ENCODE assay signal across 15 cellular contexts in the genomic region with DNA sequence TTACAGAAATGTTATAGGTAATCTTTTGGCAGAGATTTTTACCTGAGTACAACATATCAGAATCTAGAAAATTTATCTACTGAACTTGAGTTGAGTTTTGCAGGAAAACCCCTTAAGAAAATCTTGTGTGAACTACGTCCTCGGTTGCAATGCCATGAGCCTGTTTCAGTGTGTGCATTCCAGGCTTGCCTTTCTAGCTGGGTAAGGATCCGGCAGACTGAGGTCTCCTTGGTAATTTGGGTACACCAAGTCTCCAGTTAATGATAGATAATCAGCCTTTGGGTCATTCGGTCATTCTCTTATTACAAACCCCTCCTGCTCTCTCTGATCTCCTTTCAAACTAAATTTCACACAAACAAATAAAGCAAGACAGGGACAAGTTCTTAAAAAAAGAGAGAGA. TPM values are rescaled to one million over a fixed set of nuclear protein-coding genes. Genes with fewer than 3 reads are reported as not detected.
DNase-seq lines count a peak whose midpoint lies in the region; ATAC-seq and TF ChIP-seq lines count a peak whose summit lies in the region.
"Had no signal": no experiment of that assay in that cellular context is flagged by ENCODE, and none has a peak within 500 bp of the region (broad histone marks: within the 10 kb centered on the region; RNA-seq: fewer than 3 reads in every experiment).

No MANE protein-coding gene starts in this region.

- TF ChIP-seq EP300 in esophagus muscularis mucosa (IDR thresholded peaks at IDR 0.05), result no peak

- H3K36me3 Mint-ChIP-seq in type B pancreatic cell, result peaks cover 4% of the 10 kb centered on the region
- H3K36me3 Mint-ChIP-seq in stimulated activated memory B cell treated with anti-CD40 and anti-IgM and Interleukin-4, amounts not matched to agents 10 μg/mL and 1 μg/mL and 100 μg/mL, for 72 hours, result no peaks in the 10 kb centered on the region
- H3K36me3 Mint-ChIP-seq: CD8-positive, alpha-beta T cell had no signal

- WGBS in heart left ventricle, 4 donors, result 34 to 51% (median 45%) methylated on average over 4 of the region's 4 CpGs
- 66% methylated on average over 4 of the region's 4 CpGs for WGBS in esophagus muscularis mucosa
- no CpG with 5 or more reads among the region's 4 CpGs for WGBS in neuronal stem cell (ENCODE audit: extremely low coverage in 2 of 2, insufficient read length in 2 of 2, insufficient replicate concordance in 1 of 2), 2 donors

- H3K79me1 ChIP-seq in neuronal stem cell (ENCODE audit: low read depth, low read length), result no peaks in the 10 kb centered on the region

- no peaks in the 10 kb centered on the region for H3K9me3 Mint-ChIP-seq in type B pancreatic cell
- no peaks in the 10 kb centered on the region for H3K9me3 Mint-ChIP-seq in stimulated activated memory B cell treated with anti-CD40 and anti-IgM and Interleukin-4, amounts not matched to agents 10 μg/mL and 1 μg/mL and 100 μg/mL, for 72 hours

- TF ChIP-seq CTCF in heart left ventricle (IDR thresholded peaks at IDR 0.05) (no peak), esophagus muscularis mucosa (IDR thresholded peaks at IDR 0.05) (no peak), type B pancreatic cell (conservative IDR thresholded peaks at IDR 0.05) (no peak), WERI-Rb-1 (IDR thresholded peaks at IDR 0.05; ENCODE audit: low read depth, low read length) (no peak)

- no peaks in the 10 kb centered on the region for H3K9me3 ChIP-seq in heart left ventricle
- no peaks in the 10 kb centered on the region for H3K9me3 ChIP-seq in esophagus muscularis mucosa
- H3K9me3 ChIP-seq in neuronal stem cell (replicated peaks in 1 of 2; ENCODE audit: control insufficient read depth in 2 of 2, insufficient read depth in 1 of 2, low read depth in 1 of 2, low read length in 2 of 2), result peaks cover 6 to 16% of the 10 kb centered on the region in 2 donors
- no peaks in the 10 kb centered on the region for H3K9me3 ChIP-seq in WERI-Rb-1 (ENCODE audit: severe bottlenecking)

- H2BK15ac ChIP-seq in neuronal stem cell (ENCODE audit: low read length), result no peak overlapping the region

- no peak overlapping the region for H3K4me2 ChIP-seq in neuronal stem cell (ENCODE audit: insufficient read depth, low read length, poor library complexity, severe bottlenecking)

- H2BK120ac ChIP-seq in neuronal stem cell (ENCODE audit: low read depth, low read length), result no peak overlapping the region

- H3K27ac ChIP-seq in heart left ventricle (peak overlapping the region; percentile 47 to 99 (median 94)), esophagus muscularis mucosa (replicated peaks in 1 of 4) (peak overlapping the region; percentile 60 to 98 (median 80)), neuronal stem cell (replicated peaks; ENCODE audit: low read length) (no peak overlapping the region), WERI-Rb-1 (no peak overlapping the region)

- H2BK5ac ChIP-seq in neuronal stem cell (ENCODE audit: low read length), result no peak overlapping the region

- H4K91ac ChIP-seq in neuronal stem cell (ENCODE audit: low read depth, low read length, poor library complexity), result no peak overlapping the region

- H3K27me3 ChIP-seq in heart left ventricle (peaks cover 0 to 96% (median 5%) of the 10 kb centered on the region in 9 donors), esophagus muscularis mucosa (peaks cover 0 to 33% (median 0%) of the 10 kb centered on the region in 4 donors), neuronal stem cell (ENCODE audit: control insufficient read depth in 3 of 3, insufficient read depth in 3 of 3, low read depth in 1 of 3, low read length in 3 of 3) (peaks cover 37 to 100% (median 88%) of the 10 kb centered on the region in 3 experiments), WERI-Rb-1 (ENCODE audit: insufficient read depth, low read depth, severe bottlenecking) (peaks cover 3% of the 10 kb centered on the region)

- H3K4me3 ChIP-seq in heart left ventricle (peak overlapping the region in 8 of 12 donors; percentile 14 to 95 (median 86)), esophagus muscularis mucosa (peak overlapping the region in 1 of 4 donors; percentile 87), neuronal stem cell (ENCODE audit: low read length in 2 of 2) (no peak overlapping the region), WERI-Rb-1 (ENCODE audit: low read depth, low read length) (no peak overlapping the region)
- H3K4me3 ChIP-seq: K562 had no signal

- TF ChIP-seq POLR2A in heart left ventricle (IDR thresholded peaks at IDR 0.05) (no peak), esophagus muscularis mucosa (IDR thresholded peaks at IDR 0.05; ENCODE audit: low read depth) (no peak)

- H2AK5ac ChIP-seq in neuronal stem cell (ENCODE audit: low read depth, low read length), result no peak overlapping the region

- intact Hi-C loops in heart left ventricle (cut with DNase I), result loop anchor here in 4 of 10 donors (5.0 to 10.0 kb wide), 3 partner anchors 149 to 209 kb away; no protein-coding TSS in a partner anchor
- intact Hi-C loops in cardiac septum (cut with DNase I), result loop anchor here (10.0 kb wide), 1 partner anchor 619 kb away; no protein-coding TSS in a partner anchor
- intact Hi-C loops in esophagus muscularis mucosa (cut with DNase I), result loop anchor here (10.0 kb wide), 2 partner anchors 209 to 459 kb away; no protein-coding TSS in a partner anchor

- peaks cover 97% of the 10 kb centered on the region for H3K27me3 Mint-ChIP-seq in type B pancreatic cell
- peaks cover 92% of the 10 kb centered on the region for H3K27me3 Mint-ChIP-seq in stimulated activated memory B cell treated with anti-CD40 and anti-IgM and Interleukin-4, amounts not matched to agents 10 μg/mL and 1 μg/mL and 100 μg/mL, for 72 hours

- H3K4me1 ChIP-seq in heart left ventricle (peaks cover 0 to 38% (median 13%) of the 10 kb centered on the region in 12 donors), esophagus muscularis mucosa (peaks cover 9 to 80% (median 71%) of the 10 kb centered on the region in 4 donors), neuronal stem cell (ENCODE audit: control insufficient read depth in 2 of 2, insufficient read depth in 1 of 2, low read depth in 1 of 2, low read length in 2 of 2) (peaks cover 3 to 8% of the 10 kb centered on the region in 2 donors)

- no peak overlapping the region for H3K4ac ChIP-seq in neuronal stem cell (ENCODE audit: low read length)

- H3K23ac ChIP-seq in neuronal stem cell (ENCODE audit: low read depth, low read length, poor library complexity), result no peak overlapping the region

- peak overlapping the region; percentile 3 for H3K4me3 Mint-ChIP-seq in type B pancreatic cell
- H3K4me3 Mint-ChIP-seq in stimulated activated memory B cell treated with anti-CD40 and anti-IgM and Interleukin-4, amounts not matched to agents 10 μg/mL and 1 μg/mL and 100 μg/mL, for 72 hours, result no peak overlapping the region
- H3K4me3 Mint-ChIP-seq: CD8-positive, alpha-beta T cell had no signal

- H3K36me3 ChIP-seq in heart left ventricle (peaks cover 0 to 4% (median 0%) of the 10 kb centered on the region in 9 donors), esophagus muscularis mucosa (peaks cover 0 to 11% (median 0%) of the 10 kb centered on the region in 4 donors), neuronal stem cell (replicated peaks in 1 of 2; ENCODE audit: control insufficient read depth in 2 of 2, insufficient read depth in 2 of 2, low read length in 2 of 2) (no peaks in the 10 kb centered on the region), WERI-Rb-1 (no peaks in the 10 kb centered on the region)

- no peak overlapping the region for H2BK12ac ChIP-seq in neuronal stem cell (ENCODE audit: low read length)

- no peak overlapping the region for H3K14ac ChIP-seq in neuronal stem cell (ENCODE audit: low read length)

- no peak overlapping the region for H3K27ac Mint-ChIP-seq in type B pancreatic cell
- H3K27ac Mint-ChIP-seq in stimulated activated memory B cell treated with anti-CD40 and anti-IgM and Interleukin-4, amounts not matched to agents 10 μg/mL and 1 μg/mL and 100 μg/mL, for 72 hours, result no peak overlapping the region
- H3K27ac Mint-ChIP-seq: CD8-positive, alpha-beta T cell had no signal

- ATAC-seq in heart left ventricle, result no peak
- ATAC-seq in GM21723 (IDR thresholded peaks at IDR 0.05; ENCODE audit: unreplicated experiment), result no peak
- ATAC-seq in stimulated activated memory B cell treated with anti-CD40 and anti-IgM and Interleukin-4, amounts not matched to agents 10 μg/mL and 1 μg/mL and 100 μg/mL, for 72 hours, result no peak
- ATAC-seq: CD8-positive, alpha-beta T cell; K562 had no signal

- DNase-seq in heart left ventricle (no peak), cardiac septum (ENCODE audit: low spot score) (no peak), esophagus muscularis mucosa (ENCODE audit: extremely low spot score) (no peak), neuronal stem cell (ENCODE audit: low spot score) (peak; percentile 18), type B pancreatic cell (ENCODE audit: extremely low spot score, unreplicated experiment) (no peak), WERI-Rb-1 (no peak)
- DNase-seq: 8988T; CD8-positive, alpha-beta T cell; DMS79; NCI-H187 treated with DMSO at 0.1 percent for 48 hours; NCI-H345; NCI-H526 had no signal

- H3K18ac ChIP-seq in neuronal stem cell (ENCODE audit: low read length), result no peak overlapping the region

- H3K4me1 Mint-ChIP-seq in type B pancreatic cell (ENCODE audit: unreplicated experiment), result peaks cover 24% of the 10 kb centered on the region
- H3K4me1 Mint-ChIP-seq in stimulated activated memory B cell treated with anti-CD40 and anti-IgM and Interleukin-4, amounts not matched to agents 10 μg/mL and 1 μg/mL and 100 μg/mL, for 72 hours, result peaks cover 17% of the 10 kb centered on the region

- no peak overlapping the region for H2AFZ ChIP-seq in neuronal stem cell (ENCODE audit: low read length)

- H3K9ac ChIP-seq in neuronal stem cell (ENCODE audit: low read depth, low read length, poor library complexity), result no peak overlapping the region

- no peak overlapping the region for H4K8ac ChIP-seq in neuronal stem cell (ENCODE audit: low read depth, low read length)

RNA-seq across cellular contexts. Expression of a gene that starts 5.9 kb away (rescaled TPM):
- 100 to 1,000 TPM in 8 of 9 donors, 10 to 100 TPM in 1; 89.3 to 188 (median 129) TPM for total RNA-seq in heart left ventricle
- 100 to 1,000 TPM in 1 of 2 donors, 10 to 100 TPM in 1; 72.8 to 105 TPM for polyA plus RNA-seq in heart left ventricle
- 161 TPM for total RNA-seq in cardiac septum
- total RNA-seq in esophagus muscularis mucosa, result 100 to 1,000 TPM in 3 of 4 donors, 10 to 100 TPM in 1; 77.7 to 165 (median 138) TPM
- 0.06 TPM for polyA plus RNA-seq in neuronal stem cell (2013, experiment 1 of 2)
- 0.12 TPM for polyA plus RNA-seq in neuronal stem cell (2013, experiment 2 of 2)
- total RNA-seq in type B pancreatic cell (ENCODE audit: low replicate concordance), result 8.3 and 40.3 TPM in 2 replicates
- total RNA-seq: CD8-positive, alpha-beta T cell had no signal

Comparison
In these comparisons a context has a peak if more than half of its experiments do, and no peak if none do; other contexts are left out.
1. H3K27ac ChIP-seq: peak in heart left ventricle (12 of 12) and esophagus muscularis mucosa (4 of 4); none in neuronal stem cell (single experiment) and WERI-Rb-1 (single experiment).
2. H3K4me3 ChIP-seq: peak in heart left ventricle (8 of 12); none in neuronal stem cell (0 of 2) and WERI-Rb-1 (single experiment).